In genomic region chr4:139163806-139164206, GRCh38 we compare ENCODE assay signal across 29 cellular contexts. TPM values are rescaled to one million over a fixed set of nuclear protein-coding genes. Genes with fewer than 3 reads are reported as not detected.
A peak's percentile ranks its signal among the peaks of the same experiment; 100 is the strongest.
DNase-seq lines count a peak whose midpoint lies in the region; ATAC-seq and TF ChIP-seq lines count a peak whose summit lies in the region.
"Had no signal": no experiment of that assay in that cellular context is flagged by ENCODE, and none has a peak within 500 bp of the region (broad histone marks: within the 10 kb centered on the region; RNA-seq: fewer than 3 reads in every experiment).

No MANE protein-coding gene starts in this region.

- H3K4me3 ChIP-seq in CD4-positive, CD25-positive, alpha-beta regulatory T cell (ENCODE audit: low read depth, low read length): no peak overlapping the region
- H3K4me3 ChIP-seq in neutrophil (ENCODE audit: low read depth in 1 of 2, low read length in 1 of 2): no peak overlapping the region
- H3K4me3 ChIP-seq: dorsolateral prefrontal cortex, HAP-1, lung, ovary, Peyer's patch, suprapubic skin, upper lobe of right lung had no signal

- DNase-seq in CD4-positive, CD25-positive, alpha-beta regulatory T cell: no peak
- no peak for DNase-seq in HPDE6-E6E7 (ENCODE audit: extremely low spot score)
- DNase-seq in GOT3 (lab: John Stamatoyannopoulos, UW): no peak
- no peak for DNase-seq in activated CD4-positive, CD25-positive, alpha-beta regulatory T cell (lab: John Stamatoyannopoulos, UW)
- DNase-seq: activated CD4-positive, alpha-beta T cell treated with anti-CD3 and anti-CD28 coated beads for 48 hours; amygdala; brain microvascular endothelial cell; CD4-positive, alpha-beta T cell; dorsolateral prefrontal cortex; hippocampal formation; NCI-H2029; NCI-H2227 treated with DMSO at 0.1 percent for 48 hours; NCI-H526; ovary; Peyer's patch; SHP77; stimulated activated naive B cell treated with anti-CD40 and anti-IgM and Interleukin-4, amounts not matched to agents 10 μg/mL and 1 μg/mL and 100 μg/mL, for 72 hours; T-helper 9 cell; upper lobe of right lung had no signal

- no peaks in the 10 kb centered on the region for H3K36me3 Mint-ChIP-seq in CD4-positive, CD25-positive, alpha-beta regulatory T cell
- no peaks in the 10 kb centered on the region for H3K36me3 Mint-ChIP-seq in activated T-helper 17 cell treated with anti-CD3 and anti-CD28 coated beads, Interleukin-2, amount 50 U/mL, for 72 hours (ENCODE audit: low read depth)
- H3K36me3 Mint-ChIP-seq: activated naive CD4-positive, alpha-beta T cell treated with anti-CD3 and anti-CD28 coated beads, Interleukin-2, amount 50 U/mL, for 24 hours; natural killer cell treated with Interleukin-12 subunit alpha and Interleukin-12 subunit beta and Interleukin-15 and Interleukin-18, amount 100 ng/mL, for 72 hours had no signal

- ATAC-seq in CD4-positive, CD25-positive, alpha-beta regulatory T cell (ENCODE audit: low read depth in 2 of 2): no peak
- ATAC-seq in activated T-helper 17 cell treated with anti-CD3 and anti-CD28 coated beads, Interleukin-2, amount 50 U/mL, for 72 hours (replicated peaks): no peak
- ATAC-seq: natural killer cell treated with Interleukin-12 subunit alpha and Interleukin-12 subunit beta and Interleukin-15 and Interleukin-18, amount 100 ng/mL, for 72 hours; stimulated activated naive B cell treated with anti-CD40 and anti-IgM and Interleukin-4, amounts not matched to agents 10 μg/mL and 1 μg/mL and 100 μg/mL, for 72 hours; upper lobe of right lung had no signal

- H3K4me1 ChIP-seq in CD4-positive, CD25-positive, alpha-beta regulatory T cell (ENCODE audit: control insufficient read depth, insufficient read depth, low read length, poor library complexity, severe bottlenecking): no peaks in the 10 kb centered on the region
- H3K4me1 ChIP-seq in neutrophil (ENCODE audit: control insufficient read depth in 1 of 2, insufficient read depth in 1 of 2, low read depth in 1 of 2, low read length in 1 of 2): peaks cover 50 to 53% of the 10 kb centered on the region in 2 experiments
- H3K4me1 ChIP-seq: Peyer's patch had no signal

- no peak for TF ChIP-seq CTCF in neutrophil (IDR thresholded peaks at IDR 0.05)

- no peaks in the 10 kb centered on the region for H3K9me3 Mint-ChIP-seq in CD4-positive, CD25-positive, alpha-beta regulatory T cell
- no peaks in the 10 kb centered on the region for H3K9me3 Mint-ChIP-seq in activated T-helper 17 cell treated with anti-CD3 and anti-CD28 coated beads, Interleukin-2, amount 50 U/mL, for 72 hours
- H3K9me3 Mint-ChIP-seq: activated naive CD4-positive, alpha-beta T cell treated with anti-CD3 and anti-CD28 coated beads, Interleukin-2, amount 50 U/mL, for 24 hours; CD4-positive, alpha-beta T cell; natural killer cell treated with Interleukin-12 subunit alpha and Interleukin-12 subunit beta and Interleukin-15 and Interleukin-18, amount 100 ng/mL, for 72 hours; stimulated activated naive B cell treated with anti-CD40 and anti-IgM and Interleukin-4, amounts not matched to agents 10 μg/mL and 1 μg/mL and 100 μg/mL, for 72 hours had no signal

- H3K4me1 Mint-ChIP-seq in CD4-positive, CD25-positive, alpha-beta regulatory T cell: peaks cover 0 to 7% (median 2%) of the 10 kb centered on the region in 4 donors
- peaks cover 8% of the 10 kb centered on the region for H3K4me1 Mint-ChIP-seq in activated T-helper 17 cell treated with anti-CD3 and anti-CD28 coated beads, Interleukin-2, amount 50 U/mL, for 72 hours

- peaks cover 11% of the 10 kb centered on the region for H3K27me3 Mint-ChIP-seq in CD4-positive, CD25-positive, alpha-beta regulatory T cell
- no peaks in the 10 kb centered on the region for H3K27me3 Mint-ChIP-seq in activated T-helper 17 cell treated with anti-CD3 and anti-CD28 coated beads, Interleukin-2, amount 50 U/mL, for 72 hours
- H3K27me3 Mint-ChIP-seq: activated naive CD4-positive, alpha-beta T cell treated with anti-CD3 and anti-CD28 coated beads, Interleukin-2, amount 50 U/mL, for 24 hours; CD4-positive, alpha-beta T cell; natural killer cell treated with Interleukin-12 subunit alpha and Interleukin-12 subunit beta and Interleukin-15 and Interleukin-18, amount 100 ng/mL, for 72 hours; stimulated activated naive B cell treated with anti-CD40 and anti-IgM and Interleukin-4, amounts not matched to agents 10 μg/mL and 1 μg/mL and 100 μg/mL, for 72 hours had no signal

- no peaks in the 10 kb centered on the region for H3K27me3 ChIP-seq in CD4-positive, CD25-positive, alpha-beta regulatory T cell (ENCODE audit: control insufficient read depth, insufficient read depth, low read length)
- H3K27me3 ChIP-seq in neutrophil: no peaks in the 10 kb centered on the region
- H3K27me3 ChIP-seq: brain microvascular endothelial cell, dorsolateral prefrontal cortex, ovary, Peyer's patch, suprapubic skin, upper lobe of right lung had no signal

- H3K27ac ChIP-seq in CD4-positive, CD25-positive, alpha-beta regulatory T cell (ENCODE audit: insufficient read depth, low read length, poor library complexity, severe bottlenecking): no peak overlapping the region
- H3K27ac ChIP-seq in KOPT-K1 (ENCODE audit: low read depth, low read length, poor library complexity, severe bottlenecking): peak overlapping the region; percentile 1
- peak overlapping the region; percentile 58 for H3K27ac ChIP-seq in neutrophil
- H3K27ac ChIP-seq: brain microvascular endothelial cell, dorsolateral prefrontal cortex, HL-60, ovary, Peyer's patch, suprapubic skin, VCaP had no signal

- H3K36me3 ChIP-seq in CD4-positive, CD25-positive, alpha-beta regulatory T cell (ENCODE audit: control insufficient read depth, insufficient read depth, low read length): no peaks in the 10 kb centered on the region
- H3K36me3 ChIP-seq in KOPT-K1 (ENCODE audit: insufficient read depth, low read length) (no peaks in the 10 kb centered on the region), neutrophil (peaks cover 5% of the 10 kb centered on the region)
- H3K36me3 ChIP-seq: brain microvascular endothelial cell, HAP-1, ovary, Peyer's patch, suprapubic skin, upper lobe of right lung had no signal

- H3K4me3 Mint-ChIP-seq in CD4-positive, CD25-positive, alpha-beta regulatory T cell: no peak overlapping the region
- H3K4me3 Mint-ChIP-seq in activated T-helper 17 cell treated with anti-CD3 and anti-CD28 coated beads, Interleukin-2, amount 50 U/mL, for 72 hours: no peak overlapping the region
- H3K4me3 Mint-ChIP-seq: activated naive CD4-positive, alpha-beta T cell treated with anti-CD3 and anti-CD28 coated beads, Interleukin-2, amount 50 U/mL, for 24 hours; CD4-positive, alpha-beta T cell; natural killer cell treated with Interleukin-12 subunit alpha and Interleukin-12 subunit beta and Interleukin-15 and Interleukin-18, amount 100 ng/mL, for 72 hours; stimulated activated naive B cell treated with anti-CD40 and anti-IgM and Interleukin-4, amounts not matched to agents 10 μg/mL and 1 μg/mL and 100 μg/mL, for 72 hours had no signal

- no peaks in the 10 kb centered on the region for H3K9me3 ChIP-seq in CD4-positive, CD25-positive, alpha-beta regulatory T cell (ENCODE audit: control insufficient read depth in 2 of 2, low read length in 2 of 2)
- no peaks in the 10 kb centered on the region for H3K9me3 ChIP-seq in KOPT-K1 (ENCODE audit: insufficient read depth, low read length, poor library complexity, severe bottlenecking)
- no peaks in the 10 kb centered on the region for H3K9me3 ChIP-seq in neutrophil
- H3K9me3 ChIP-seq: HAP-1, ovary, Peyer's patch, suprapubic skin, upper lobe of right lung had no signal

- peak overlapping the region; percentile 5 to 63 (median 47) for H3K27ac Mint-ChIP-seq in CD4-positive, CD25-positive, alpha-beta regulatory T cell
- peak overlapping the region; percentile 3 for H3K27ac Mint-ChIP-seq in activated T-helper 17 cell treated with anti-CD3 and anti-CD28 coated beads, Interleukin-2, amount 50 U/mL, for 72 hours
- H3K27ac Mint-ChIP-seq: activated naive CD4-positive, alpha-beta T cell treated with anti-CD3 and anti-CD28 coated beads, Interleukin-2, amount 50 U/mL, for 24 hours; CD4-positive, alpha-beta T cell; stimulated activated naive B cell treated with anti-CD40 and anti-IgM and Interleukin-4, amounts not matched to agents 10 μg/mL and 1 μg/mL and 100 μg/mL, for 72 hours had no signal

RNA-seq across cellular contexts. Expression of gene ELF2, which starts 13.2 kb away (rescaled TPM):
- total RNA-seq in CD4-positive, CD25-positive, alpha-beta regulatory T cell: 75.0 TPM
- polyA plus RNA-seq in CD4-positive, CD25-positive, alpha-beta regulatory T cell: 10 to 100 TPM; 27.7 to 35.3 (median 32.2) TPM
- total RNA-seq in activated T-helper 17 cell treated with anti-CD3 and anti-CD28 coated beads, Interleukin-2, amount 50 U/mL, for 72 hours: 10 to 100 TPM; 29.7 to 35.2 TPM
